ENCODE assay signal across 21 cellular contexts in genomic region chr14:89400529-89400928, GRCh38. TPM values are rescaled to one million over a fixed set of nuclear protein-coding genes. Genes with fewer than 3 reads are reported as not detected.
DNase-seq lines count a peak whose midpoint lies in the region; ATAC-seq and TF ChIP-seq lines count a peak whose summit lies in the region.
"Had no signal": no experiment of that assay in that cellular context is flagged by ENCODE, and none has a peak within 500 bp of the region (broad histone marks: within the 10 kb centered on the region; RNA-seq: fewer than 3 reads in every experiment).

No MANE protein-coding gene starts in this region.

- TF ChIP-seq POLR2A in Peyer's patch (IDR thresholded peaks at IDR 0.05) = no peak

- no peak for TF ChIP-seq CTCF in GM23338 (conservative IDR thresholded peaks at IDR 0.05; ENCODE audit: low read depth in 2 of 2)
- no peak for TF ChIP-seq CTCF in chondrocyte (IDR thresholded peaks at IDR 0.05)
- no peak for TF ChIP-seq CTCF in nephron progenitor cell (IDR thresholded peaks at IDR 0.05)
- TF ChIP-seq CTCF in Peyer's patch (IDR thresholded peaks at IDR 0.05) = no peak

- H3K9me3 Mint-ChIP-seq in GM23338 (no peaks in the 10 kb centered on the region), chondrocyte (ENCODE audit: low read depth) (no peaks in the 10 kb centered on the region), nephron progenitor cell (no peaks in the 10 kb centered on the region)
- H3K9me3 Mint-ChIP-seq: central memory CD8-positive, alpha-beta T cell had no signal

- H3K9ac ChIP-seq in BLaER1 treated with 17β-estradiol and CSF1 and Interleukin-3, amounts not matched to agents 10 nM and 100 nM = no peak overlapping the region

- H3K27me3 Mint-ChIP-seq in GM23338 (ENCODE audit: insufficient read depth, low read depth, poor library complexity) (peaks cover 7% of the 10 kb centered on the region), chondrocyte (ENCODE audit: low read depth) (no peaks in the 10 kb centered on the region), nephron progenitor cell (ENCODE audit: low read depth, poor library complexity) (no peaks in the 10 kb centered on the region)
- H3K27me3 Mint-ChIP-seq: central memory CD8-positive, alpha-beta T cell had no signal

- H3K36me3 ChIP-seq in BLaER1 treated with 17β-estradiol and CSF1 and Interleukin-3, amounts not matched to agents 10 nM and 100 nM = peaks cover 29 to 62% (median 46%) of the 10 kb centered on the region in 11 experiments
- H3K36me3 ChIP-seq in GM23338 (ENCODE audit: insufficient read depth) (peaks cover 6% of the 10 kb centered on the region; the same call in 1 of the 2 replicates), Peyer's patch (peaks cover 0 to 5% (median 0%) of the 10 kb centered on the region in 3 donors)

- H3K9me3 ChIP-seq in BLaER1 treated with 17β-estradiol and CSF1 and Interleukin-3, amounts not matched to agents 10 nM and 100 nM (replicated peaks in 1 of 11) = peaks cover 0 to 20% (median 11%) of the 10 kb centered on the region in 11 experiments; a peak in 14 of 22 replicates
- H3K9me3 ChIP-seq in Peyer's patch = no peaks in the 10 kb centered on the region
- H3K9me3 ChIP-seq: esophagus squamous epithelium, gastroesophageal sphincter, tibial artery had no signal

- peak overlapping the region in 2 of 11 experiments; percentile 38; a peak in 3 of 22 replicates for H3K27ac ChIP-seq in BLaER1 treated with 17β-estradiol and CSF1 and Interleukin-3, amounts not matched to agents 10 nM and 100 nM
- H3K27ac ChIP-seq in GM23338 (ENCODE audit: low read depth) (peak overlapping the region; percentile 81; the same call in 1 of the 2 replicates), Peyer's patch (no peak overlapping the region)
- H3K27ac ChIP-seq: tibial artery had no signal

- H2AFZ ChIP-seq in GM23338 = no peak overlapping the region

- H3K79me2 ChIP-seq in GM23338 (replicated peaks; ENCODE audit: insufficient read depth) = peaks cover 100% of the 10 kb centered on the region

- H3K4me1 Mint-ChIP-seq in GM23338 (peaks cover 68% of the 10 kb centered on the region), chondrocyte (ENCODE audit: low read depth) (peaks cover 47% of the 10 kb centered on the region), nephron progenitor cell (peaks cover 58% of the 10 kb centered on the region)

- H3K36me3 Mint-ChIP-seq in GM23338 (ENCODE audit: low read depth) = peaks cover 53% of the 10 kb centered on the region
- H3K36me3 Mint-ChIP-seq in chondrocyte (ENCODE audit: low read depth) = peaks cover 10% of the 10 kb centered on the region
- peaks cover 29% of the 10 kb centered on the region for H3K36me3 Mint-ChIP-seq in nephron progenitor cell (ENCODE audit: low read depth)

- peaks cover 35 to 87% (median 70%) of the 10 kb centered on the region in 11 experiments; a peak in 20 of 22 replicates for H4K20me1 ChIP-seq in BLaER1 treated with 17β-estradiol and CSF1 and Interleukin-3, amounts not matched to agents 10 nM and 100 nM
- H4K20me1 ChIP-seq in GM23338 (replicated peaks; ENCODE audit: insufficient read depth) = peaks cover 88% of the 10 kb centered on the region

- no peaks in the 10 kb centered on the region for H3K9me2 ChIP-seq in GM23338 (ENCODE audit: insufficient read depth)

- H3K4me1 ChIP-seq in BLaER1 treated with 17β-estradiol and CSF1 and Interleukin-3, amounts not matched to agents 10 nM and 100 nM = peaks cover 33 to 65% (median 53%) of the 10 kb centered on the region in 10 experiments
- H3K4me1 ChIP-seq in GM23338 (ENCODE audit: insufficient read depth) = peaks cover 68% of the 10 kb centered on the region
- H3K4me1 ChIP-seq in Peyer's patch = peaks cover 0 to 13% (median 0%) of the 10 kb centered on the region in 4 donors

- H3K27ac Mint-ChIP-seq in GM23338 = peak overlapping the region; percentile 25
- H3K27ac Mint-ChIP-seq in chondrocyte (ENCODE audit: unreplicated experiment) = peak overlapping the region; percentile 28
- peak overlapping the region; percentile 24 for H3K27ac Mint-ChIP-seq in nephron progenitor cell

- no peak for ATAC-seq in GM23338
- no peak for ATAC-seq in HG02571 (IDR thresholded peaks at IDR 0.05; ENCODE audit: unreplicated experiment)
- ATAC-seq in HG03135 (IDR thresholded peaks at IDR 0.05; ENCODE audit: unreplicated experiment) = no peak

- no peak overlapping the region for H3K4me3 ChIP-seq in BLaER1 treated with 17β-estradiol and CSF1 and Interleukin-3, amounts not matched to agents 10 nM and 100 nM
- H3K4me3 ChIP-seq in GM23338 (no peak overlapping the region), Peyer's patch (no peak overlapping the region)
- H3K4me3 ChIP-seq: esophagus squamous epithelium, gastroesophageal sphincter, tibial artery had no signal

- H3K4me3 Mint-ChIP-seq in GM23338 (no peak overlapping the region; the same call in 2 of the 3 replicates), chondrocyte (ENCODE audit: unreplicated experiment) (no peak overlapping the region), nephron progenitor cell (no peak overlapping the region)
- H3K4me3 Mint-ChIP-seq: central memory CD8-positive, alpha-beta T cell had no signal

- no peaks in the 10 kb centered on the region; the same call in 1 of the 2 replicates for H3F3A ChIP-seq in GM23338 (replicated peaks; ENCODE audit: low read depth)

- no peaks in the 10 kb centered on the region for H3K27me3 ChIP-seq in BLaER1 treated with 17β-estradiol and CSF1 and Interleukin-3, amounts not matched to agents 10 nM and 100 nM
- H3K27me3 ChIP-seq in GM23338 (ENCODE audit: insufficient read depth) = no peaks in the 10 kb centered on the region
- H3K27me3 ChIP-seq in Peyer's patch = no peaks in the 10 kb centered on the region
- H3K27me3 ChIP-seq: esophagus squamous epithelium, gastroesophageal sphincter, tibial artery had no signal

- peak overlapping the region in 6 of 11 experiments; percentile 3 to 55 (median 35); a peak in 9 of 22 replicates for H3K4me2 ChIP-seq in BLaER1 treated with 17β-estradiol and CSF1 and Interleukin-3, amounts not matched to agents 10 nM and 100 nM
- 0 out of 2 replicates have a peak overlapping the region, but pooled peaks have one; percentile 7 for H3K4me2 ChIP-seq in GM23338

- DNase-seq in GM23338 (ENCODE audit: low spot score) (no peak), chondrocyte (ENCODE audit: low spot score) (no peak), nephron progenitor cell (no peak), HUDEP-2 (lab: John Stamatoyannopoulos, UW; ENCODE audit: unreplicated experiment in 76 of 76) (no peak), Peyer's patch (no peak)
- DNase-seq: activated CD4-positive, alpha-beta T cell treated with anti-CD3 and anti-CD28 coated beads for 4 hours; activated CD8-positive, alpha-beta memory T cell treated with anti-CD3 and anti-CD28 coated beads, Interleukin-2, amount 50 U/mL, for 4 hours; activated gamma-delta T cell treated with Interleukin-2 at 50 U/mL for 16 hours; aorta; effector CD4-positive, alpha-beta T cell; esophagus squamous epithelium; NCI-H1105 treated with DMSO at 0.1 percent for 48 hours; NCI-H510A treated with DMSO at 0.1 percent for 48 hours; stimulated activated CD4-positive, alpha-beta T cell treated with anti-CD3 and anti-CD28 coated beads, Interleukin-1b, Interleukin-23, amount 100 ng/mL, for 48 hours; stimulated activated naive CD4-positive, alpha-beta T cell; tibial artery had no signal

TF ChIP-seq in GM23338, 12 proteins besides CTCF, POLR2A, EP300 and RAD21 (continues in another document):
- TF ChIP-seq ZNF331 (CRISPR knock-in tag; IDR thresholded peaks at IDR 0.05; ENCODE audit: low read depth) (no peak), ZNF114 (CRISPR knock-in tag; IDR thresholded peaks at IDR 0.05) (no peak), POLR2AphosphoS5 (IDR thresholded peaks at IDR 0.05; ENCODE audit: low read depth) (no peak), EZH2phosphoT487 (IDR thresholded peaks at IDR 0.05; ENCODE audit: unreplicated experiment) (no peak)

RNA-seq across cellular contexts. Expression of gene FOXN3, which starts 16.5 kb away (rescaled TPM):
- 149 and 167 TPM in 2 replicates for total RNA-seq in GM23338 (2014; rRNA removed; shearing (Covaris generic))
- 88.3 and 98.9 TPM in 2 replicates for polyA plus RNA-seq in GM23338 (2016; fragmentation: Nextera tagmentation; extraction: Ambion mirVana)
- total RNA-seq in chondrocyte (129 to 161 TPM (median 155 TPM) in 3 replicates), Peyer's patch (100 to 1,000 TPM; 129 to 213 (median 163) TPM)
